14 cellular contexts compared by ENCODE assay signal in genomic region chr1:47453910-47454309, GRCh38. TPM values are rescaled to one million over a fixed set of nuclear protein-coding genes. Genes with fewer than 3 reads are reported as not detected.
DNase-seq lines count a peak whose midpoint lies in the region; ATAC-seq, FAIRE-seq and TF ChIP-seq lines count a peak whose summit lies in the region.
"Not testable (repeated sequence)": the region's sequence is repeated elsewhere in the genome, so short reads cannot be mapped to it uniquely, and the experiment has no call there.
"Had no signal": no experiment of that assay in that cellular context is flagged by ENCODE, and none has a peak within 500 bp of the region (broad histone marks: within the 10 kb centered on the region; RNA-seq: fewer than 3 reads in every experiment).

No MANE protein-coding gene starts in this region.

- not testable (repeated sequence) for H2AFZ ChIP-seq in MM.1S (ENCODE audit: low read length); OCI-LY7 (ENCODE audit: low read length); GM12878 (ENCODE audit: control insufficient read depth, low read depth, low read length)

- H3K9me2 ChIP-seq in MM.1S (replicated peaks; ENCODE audit: insufficient read depth, low read length); OCI-LY7 (ENCODE audit: insufficient read depth, low read length): not testable (repeated sequence)

- SMC1A ChIA-PET in GM12878 (lab: Charles Lee; ENCODE audit: uncharacterized antibody, unreplicated experiment) = not testable (repeated sequence)

- not testable (repeated sequence) for H4K20me1 ChIP-seq in MM.1S (ENCODE audit: insufficient read depth, low read length); OCI-LY7 (ENCODE audit: insufficient read depth, low read length); GM12878 (ENCODE audit: control insufficient read depth, insufficient read depth)

- not testable (repeated sequence) for FAIRE-seq in GM12878 (lab: Jason Lieb, UNC)

- 23% methylated on average over 2 of the region's 2 CpGs for WGBS in GM12878 (ENCODE audit: insufficient coverage, insufficient replicate concordance, low lambda C conversion rate, missing lambda C conversion rate)

- H3K27ac ChIP-seq in HEK293 (ENCODE audit: extremely low read depth, low read depth, low read length); MM.1S (ENCODE audit: low read length); OCI-LY7 (ENCODE audit: low read depth, low read length, poor library complexity, severe bottlenecking); GM12878 (ENCODE audit: control insufficient read depth, insufficient read depth): not testable (repeated sequence)

- not testable (repeated sequence) for TF ChIP-seq RAD21 in GM12878 (IDR thresholded peaks at IDR 0.05; ENCODE audit: insufficient read depth, low read depth, low read length)

- TF ChIP-seq CTCF in GM13977 (IDR thresholded peaks at IDR 0.05; ENCODE audit: extremely low read depth, insufficient read depth, missing control alignments) (peak; percentile 10), MM.1S (IDR thresholded peaks at IDR 0.05; ENCODE audit: low read length) (peak; percentile 28)
- not testable (repeated sequence) for TF ChIP-seq CTCF in HEK293 (tag by site-specific recombination; IDR thresholded peaks at IDR 0.05); OCI-LY7 (conservative IDR thresholded peaks at IDR 0.05; ENCODE audit: low read length); GM12878 (IDR thresholded peaks at IDR 0.05 in 2 of 3, conservative IDR thresholded peaks at IDR 0.05 in 1 of 3; ENCODE audit: control insufficient read depth in 2 of 3, extremely low read depth in 1 of 3, insufficient read depth in 1 of 3, low read depth in 3 of 3, low read length in 3 of 3); mucosa of descending colon (IDR thresholded peaks at IDR 0.05)

- not testable (repeated sequence) for TF ChIP-seq EP300 in GM12878 (IDR thresholded peaks at IDR 0.05; ENCODE audit: borderline replicate concordance in 1 of 2, control insufficient read depth in 1 of 2, low read depth in 2 of 2, low read length in 2 of 2)

- H3K4me3 ChIP-seq in HEK293 (ENCODE audit: low read depth, low read length); MM.1S (ENCODE audit: low read length); OCI-LY7 (ENCODE audit: low read depth, low read length, poor library complexity, severe bottlenecking); GM12878; mucosa of descending colon: not testable (repeated sequence)

- H3F3A ChIP-seq in MM.1S (ENCODE audit: insufficient read depth, low read length) = not testable (repeated sequence)

- H3K9ac ChIP-seq in MM.1S (ENCODE audit: low read length); GM12878 (ENCODE audit: control insufficient read depth, insufficient read depth, low read length): not testable (repeated sequence)

- intact Hi-C loops in OCI-LY7 (cut with micrococcal nuclease; ENCODE audit: unreplicated experiment); GM12878 (cut with micrococcal nuclease; ENCODE audit: unreplicated experiment); mucosa of descending colon (cut with DNase I, micrococcal nuclease): not testable (repeated sequence)

- DNase-seq in GM13977 (ENCODE audit: low spot score); GM12878 (ENCODE audit: low read depth, low spot score); mucosa of descending colon: not testable (repeated sequence)
- peak; percentile 79 for DNase-seq in MM.1S
- DNase-seq in OCI-LY7 (ENCODE audit: low spot score) = peak; percentile 13

- in situ Hi-C loops in GM13977 (cut with MboI; ENCODE audit: low pct_unique_long_range_greater_than_20kb, low sequenced_read_pairs, unreplicated experiment); GM12878 (cut with MboI): not testable (repeated sequence)

- not testable (repeated sequence) for TF ChIP-seq POLR2A in GM12878 (IDR thresholded peaks at IDR 0.05; ENCODE audit: low read depth, low read length)

- H3K4me1 ChIP-seq in HEK293 (ENCODE audit: control insufficient read depth, insufficient read depth, low read length); MM.1S (ENCODE audit: low read length); OCI-LY7 (ENCODE audit: insufficient read depth, low read length, poor library complexity, severe bottlenecking); GM12878 (ENCODE audit: control insufficient read depth, insufficient read depth, low read length); mucosa of descending colon (ENCODE audit: low read depth): not testable (repeated sequence)

- H3K4me2 ChIP-seq in MM.1S (ENCODE audit: low read depth, low read length); OCI-LY7 (ENCODE audit: low read length); GM12878 (ENCODE audit: control insufficient read depth, insufficient read depth): not testable (repeated sequence)

- not testable (repeated sequence) for H3K79me2 ChIP-seq in MM.1S (ENCODE audit: low read length); OCI-LY7 (ENCODE audit: insufficient read depth, low read depth, low read length); GM12878 (ENCODE audit: control insufficient read depth, insufficient read depth, low read length)

- RAD21 ChIA-PET in GM12878 (lab: Charles Lee; ENCODE audit: unreplicated experiment) = not testable (repeated sequence)

- not testable (repeated sequence) for H3K27me3 ChIP-seq in MM.1S (replicated peaks; ENCODE audit: insufficient read depth, low read length); GM12878 (replicated peaks in 1 of 2; ENCODE audit: control insufficient read depth in 2 of 2, insufficient read depth in 2 of 2, low read length in 1 of 2)

- not testable (repeated sequence) for H3K36me3 ChIP-seq in HEK293 (ENCODE audit: control insufficient read depth in 2 of 2, insufficient read depth in 1 of 2, low read length in 2 of 2); MM.1S (replicated peaks; ENCODE audit: insufficient read depth, low read length); OCI-LY7 (ENCODE audit: insufficient read depth, low read length); GM12878 (ENCODE audit: control insufficient read depth in 2 of 2, insufficient read depth in 2 of 2, low read length in 1 of 2); mucosa of descending colon (ENCODE audit: low read depth)

- ATAC-seq in GM12878 (peak; percentile 29; the same call in 1 of the 3 replicates), mucosa of descending colon (peak; percentile 5)

- not testable (repeated sequence) for H3K9me3 ChIP-seq in HEK293 (ENCODE audit: control insufficient read depth, insufficient read depth, low read depth, low read length); MM.1S (replicated peaks; ENCODE audit: insufficient read depth, low read length); OCI-LY7 (ENCODE audit: low read length); GM12878 (replicated peaks; ENCODE audit: control insufficient read depth, insufficient read depth, low read length); mucosa of descending colon

- CTCF ChIA-PET in HEK293 (lab: Yijun Ruan, JAX) = interaction anchor here (0.8 to 1.5 kb wide), 3 partner anchors 10 to 272 kb away, joined by 4 to 6 read pairs (median 5); no protein-coding TSS in a partner anchor
- CTCF ChIA-PET in OCI-LY7 (lab: Charles Lee; ENCODE audit: unreplicated experiment) = not testable (repeated sequence)
- CTCF ChIA-PET in GM12878 (lab: Yijun Ruan, JAX) = interaction anchor here (1.7 kb wide), 1 partner anchor 16 kb away, joined by 10 read pairs; the partner anchor contains the start of gene FOXD2

- POLR2A ChIA-PET in HEK293 (lab: Yijun Ruan, JAX); OCI-LY7 (lab: Charles Lee); GM12878 (lab: Charles Lee): not testable (repeated sequence)

- not testable (repeated sequence) for BruUV-seq in OCI-LY7 (replicated peaks; lab: Mats Ljungman, UMichigan); GM12878 (replicated peaks; lab: Mats Ljungman, UMichigan)

RNA-seq across cellular contexts. Expression of gene FOXD2, which starts 16.1 kb away (rescaled TPM):
- total RNA-seq in OCI-LY7 (2014; rRNA removed; shearing (Covaris generic)) = 0.44 and 0.76 TPM in 2 replicates
- total RNA-seq in OCI-LY7 (2022) (0.49 and 0.52 TPM in 2 replicates), GM12878 (2014; rRNA removed) (under 0.01 and 0.05 TPM in 2 replicates), GM12878 (2014; rRNA removed; fragmentation: Illumina TruSeq; extraction: Trizol) (0.04 TPM in 1 of 2 replicates, not detected in the other), GM12878 (2021) (0.05 TPM in 1 of 2 replicates, not detected in the other), mucosa of descending colon (10 to 100 TPM in 2 of 3 donors, 1 to 10 TPM in 1; 7.7 to 24.8 (median 17.1) TPM)
- 0.10 TPM in 1 of 2 replicates, not detected in the other for total RNA-seq in GM12878 (2013; cell fraction: nucleolus; rRNA removed)
- polyA plus RNA-seq in GM12878 (2011; ENCODE audit: low read depth) = 0.12 TPM
- polyA plus RNA-seq in GM12878 (2011; rRNA removed) (0.01 and 0.04 TPM in 2 replicates), GM12878 (2014; fragmentation: Illumina TruSeq; extraction: Trizol) (0.01 TPM in 1 of 2 replicates, not detected in the other), GM12878 (2014; fragmentation: Nextera tagmentation; extraction: Ambion mirVana) (under 1 TPM in 1 of 2 experiments, not detected in 1; 0.04 TPM), GM12878 (2014; rRNA removed) (0.01 and 0.04 TPM in 2 replicates), GM12878 (2016; fragmentation: Nextera tagmentation; extraction: Ambion mirVana) (under 1 TPM; 0.23 to 0.27 TPM)
- 0.01 and 0.03 TPM in 2 replicates for polyA plus RNA-seq in GM12878 (2011; cell fraction: cytosol; rRNA removed)
- 0.15 and 0.16 TPM in 2 replicates for polyA plus RNA-seq in GM12878 (2011; cell fraction: nucleus; rRNA removed)
- polyA plus RNA-seq in GM12878 (2012) = 0.26 and 0.29 TPM in 2 replicates
- 0.05 TPM in 1 of 2 replicates, not detected in the other for polyA minus RNA-seq in GM12878 (2011; rRNA and poly(A)+ RNA removed)
- not detected in 2 replicates for polyA minus RNA-seq in GM12878 (2011; cell fraction: cytosol; rRNA and poly(A)+ RNA removed)
- polyA minus RNA-seq in GM12878 (2011; cell fraction: nucleus; rRNA and poly(A)+ RNA removed) = 0.24 and 0.29 TPM in 2 replicates
- polyA plus RNA-seq: AG04450 had no signal

RNA-seq across cellular contexts. Expression of gene FOXE3, which starts 37.8 kb away (rescaled TPM):
- total RNA-seq in OCI-LY7 (2014; rRNA removed; shearing (Covaris generic)) = 0.15 TPM in 1 of 2 replicates, not detected in the other
- total RNA-seq in OCI-LY7 (2022) (not detected in 2 replicates), GM12878 (2014; rRNA removed) (not detected in 2 replicates), GM12878 (2014; rRNA removed; fragmentation: Illumina TruSeq; extraction: Trizol) (not detected in 2 replicates), GM12878 (2021) (not detected in 2 replicates), mucosa of descending colon (under 1 TPM in 2 of 3 donors, not detected in 1; 0.23 to 0.39 TPM)
- total RNA-seq in GM12878 (2013; cell fraction: nucleolus; rRNA removed) = not detected in 2 replicates
- polyA plus RNA-seq in GM12878 (2011; ENCODE audit: low read depth) = not detected
- polyA plus RNA-seq in GM12878 (2011; rRNA removed) (not detected in 2 replicates), GM12878 (2014; fragmentation: Illumina TruSeq; extraction: Trizol) (not detected in 2 replicates), GM12878 (2014; fragmentation: Nextera tagmentation; extraction: Ambion mirVana) (not detected), GM12878 (2014; rRNA removed) (0.13 TPM in 1 of 2 replicates, not detected in the other), GM12878 (2016; fragmentation: Nextera tagmentation; extraction: Ambion mirVana) (not detected)
- polyA plus RNA-seq in GM12878 (2011; cell fraction: cytosol; rRNA removed) = not detected in 2 replicates
- not detected in 2 replicates for polyA plus RNA-seq in GM12878 (2011; cell fraction: nucleus; rRNA removed)
- not detected in 2 replicates for polyA plus RNA-seq in GM12878 (2012)
- not detected in 2 replicates for polyA minus RNA-seq in GM12878 (2011; rRNA and poly(A)+ RNA removed)
- not detected in 2 replicates for polyA minus RNA-seq in GM12878 (2011; cell fraction: cytosol; rRNA and poly(A)+ RNA removed)
- not detected in 2 replicates for polyA minus RNA-seq in GM12878 (2011; cell fraction: nucleus; rRNA and poly(A)+ RNA removed)
- total RNA-seq: A673; CD4-positive, alpha-beta memory T cell; CD4-positive, CD25-positive, alpha-beta regulatory T cell; CD8-positive, alpha-beta memory T cell; Daoy; G401 had no signal
- polyA plus RNA-seq: AG04450; CD14-positive monocyte; CD4-positive, alpha-beta memory T cell; CD4-positive, CD25-positive, alpha-beta regulatory T cell; CD8-positive, alpha-beta memory T cell had no signal

Comparison
In these comparisons a context has a peak if more than half of its experiments do, and no peak if none do; other contexts are left out.
1. RNA of gene FOXD2, which starts 16.1 kb away (total RNA-seq): 7.7 to 24.8 TPM in mucosa of descending colon; 0.44 to 0.76 TPM in OCI-LY7 and under 0.01 to 0.10 TPM in GM12878; every median in the first group is over 4 times any median in the second.